1 cellular context compared by ENCODE assay signal in the genomic region with DNA sequence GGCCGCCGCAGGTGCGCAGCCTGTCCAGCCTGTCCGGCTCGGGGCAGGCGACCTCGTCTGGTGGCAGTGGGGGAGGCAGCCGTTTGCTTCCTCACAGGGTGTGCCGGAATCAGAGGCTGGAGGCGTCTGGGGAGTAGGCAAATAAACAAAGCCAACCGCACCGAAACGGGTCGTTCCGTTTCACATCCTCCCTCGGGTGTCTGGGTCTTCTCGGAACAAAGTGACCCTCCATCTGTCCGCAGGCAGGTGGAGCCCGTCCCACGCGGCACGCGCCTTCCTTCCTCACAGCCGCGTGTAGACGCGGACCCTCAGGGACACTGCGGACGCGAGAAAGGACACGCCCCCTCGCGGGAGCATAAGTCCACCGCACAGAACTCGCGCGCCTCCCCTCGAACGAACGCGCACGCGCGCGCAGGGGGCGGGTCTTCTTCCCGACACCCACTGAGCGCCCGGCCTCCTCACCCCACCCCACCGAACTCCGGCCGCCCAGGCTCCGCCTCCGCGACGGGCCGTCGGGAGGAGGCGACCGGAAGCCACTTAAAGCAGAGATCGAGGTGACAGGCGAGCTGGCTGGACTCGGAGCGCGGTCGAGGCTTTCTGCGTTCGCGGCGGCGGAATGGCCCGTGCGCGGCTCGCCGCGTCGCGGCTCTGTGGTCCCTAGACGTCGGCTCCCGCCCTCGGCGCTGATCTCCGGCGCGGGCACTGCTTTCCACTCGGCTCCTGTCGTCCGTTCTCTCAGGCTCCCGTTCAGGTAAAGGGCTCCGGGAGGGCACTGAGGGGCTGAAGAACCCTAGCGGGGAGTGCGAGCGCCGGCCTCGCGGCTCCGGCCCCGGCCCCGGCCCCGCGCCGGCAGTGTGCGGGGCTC.
TF ChIP-seq lines count a peak whose summit lies in the region.

TIPARP (plus strand) TSS at position 545 of the 865 bp plus-strand sequence. CDS start 3,108 bp downstream, outside the sequence.

TF ChIP-seq in K562, 482 proteins besides CTCF, POLR2A, EP300 and RAD21 (continued from another document and continues in another):
- TF ChIP-seq SAFB2 (IDR thresholded peaks at IDR 0.05; ENCODE audit: borderline replicate concordance, low read depth, low read length, severe bottlenecking) (no peak), NEUROD1 (IDR thresholded peaks at IDR 0.05; ENCODE audit: borderline replicate concordance, low read depth, low read length, partially characterized antibody) (peak; percentile 58), CBFA2T2 (conservative IDR thresholded peaks at IDR 0.05) (no peak; the same call in 1 of the 2 replicates), SREBF1 (IDR thresholded peaks at IDR 0.05; ENCODE audit: borderline replicate concordance, low read depth, low read length) (peak; percentile 42; the same call in 1 of the 2 replicates), NCOR1 (IDR thresholded peaks at IDR 0.05) (peak; percentile 35; the same call in 1 of the 2 replicates), DACH1 (IDR thresholded peaks at IDR 0.05; ENCODE audit: partially characterized antibody) (no peak), MLX (CRISPR knock-in tag; conservative IDR thresholded peaks at IDR 0.05) (no peak), SP1 (CRISPR knock-in tag; IDR thresholded peaks at IDR 0.05) (peak; percentile 98), ZFP30 (CRISPR knock-in tag; IDR thresholded peaks at IDR 0.05; ENCODE audit: borderline replicate concordance) (no peak), MAFG (tag; conservative IDR thresholded peaks at IDR 0.05) (no peak), ZBTB17 (CRISPR knock-in tag; IDR thresholded peaks at IDR 0.05) (peak; percentile 87; the same call in 1 of the 2 replicates), JUN (IDR thresholded peaks at IDR 0.05; ENCODE audit: borderline replicate concordance, low read depth, low read length) (no peak), JUN (CRISPR knock-in tag; IDR thresholded peaks at IDR 0.05; ENCODE audit: borderline replicate concordance) (peak; percentile 91; the same call in 1 of the 2 replicates), NBN (IDR thresholded peaks at IDR 0.05; ENCODE audit: low read depth) (peak; percentile 77; the same call in 1 of the 2 replicates), NFE2L1 (tag; IDR thresholded peaks at IDR 0.05; ENCODE audit: borderline replicate concordance, low read depth) (no peak), U2AF2 (optimal IDR thresholded peaks at IDR 0.05; ENCODE audit: low read depth, low read length) (no peak), TCF3 (CRISPR knock-in tag; IDR thresholded peaks at IDR 0.05) (peak; percentile 49), ZNF75A (CRISPR knock-in tag; IDR thresholded peaks at IDR 0.05) (no peak), MTA2 (IDR thresholded peaks at IDR 0.05; ENCODE audit: low read depth) (peak; percentile 64), ZC3H4 (CRISPR knock-in tag; IDR thresholded peaks at IDR 0.05; ENCODE audit: borderline replicate concordance) (no peak), ZNF830 (CRISPR knock-in tag; IDR thresholded peaks at IDR 0.05) (no peak), HNRNPL (IDR thresholded peaks at IDR 0.05; ENCODE audit: low read depth, low read length) (no peak), PTBP1 (IDR thresholded peaks at IDR 0.05; ENCODE audit: low read depth, low read length) (no peak), SNRNP70 (optimal IDR thresholded peaks at IDR 0.05; ENCODE audit: low read depth, low read length) (no peak), CBX2 (IDR thresholded peaks at IDR 0.05; ENCODE audit: insufficient read depth, low read length, poor library complexity, severe bottlenecking) (no peak), RBM39 (optimal IDR thresholded peaks at IDR 0.05; ENCODE audit: low read depth, low read length) (no peak), FOXA3 (CRISPR knock-in tag; conservative IDR thresholded peaks at IDR 0.05 in 1 of 2, IDR thresholded peaks at IDR 0.05 in 1 of 2) (peak; percentile 54 to 95), ZNF79 (CRISPR knock-in tag; IDR thresholded peaks at IDR 0.05; ENCODE audit: low read depth) (no peak), LCOR (CRISPR knock-in tag; IDR thresholded peaks at IDR 0.05) (peak; percentile 96), ZNF280B (CRISPR knock-in tag; IDR thresholded peaks at IDR 0.05) (no peak), ZNF699 (CRISPR knock-in tag; IDR thresholded peaks at IDR 0.05; ENCODE audit: insufficient replicate concordance) (no peak), ILF3 (IDR thresholded peaks at IDR 0.05; ENCODE audit: borderline replicate concordance) (no peak), HMGN3 (IDR thresholded peaks at IDR 0.05; ENCODE audit: borderline replicate concordance, extremely low read depth, insufficient read length, low read depth, low read length) (peak; percentile 20)
- TF ChIP-seq, protein P1, sequence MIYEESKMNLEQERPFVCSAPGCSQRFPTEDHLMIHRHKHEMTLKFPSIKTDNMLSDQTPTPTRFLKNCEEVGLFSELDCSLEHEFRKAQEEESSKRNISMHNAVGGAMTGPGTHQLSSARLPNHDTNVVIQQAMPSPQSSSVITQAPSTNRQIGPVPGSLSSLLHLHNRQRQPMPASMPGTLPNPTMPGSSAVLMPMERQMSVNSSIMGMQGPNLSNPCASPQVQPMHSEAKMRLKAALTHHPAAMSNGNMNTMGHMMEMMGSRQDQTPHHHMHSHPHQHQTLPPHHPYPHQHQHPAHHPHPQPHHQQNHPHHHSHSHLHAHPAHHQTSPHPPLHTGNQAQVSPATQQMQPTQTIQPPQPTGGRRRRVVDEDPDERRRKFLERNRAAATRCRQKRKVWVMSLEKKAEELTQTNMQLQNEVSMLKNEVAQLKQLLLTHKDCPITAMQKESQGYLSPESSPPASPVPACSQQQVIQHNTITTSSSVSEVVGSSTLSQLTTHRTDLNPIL (CRISPR knock-in tag; IDR thresholded peaks at IDR 0.05) = no peak
- TF ChIP-seq, protein P2, sequence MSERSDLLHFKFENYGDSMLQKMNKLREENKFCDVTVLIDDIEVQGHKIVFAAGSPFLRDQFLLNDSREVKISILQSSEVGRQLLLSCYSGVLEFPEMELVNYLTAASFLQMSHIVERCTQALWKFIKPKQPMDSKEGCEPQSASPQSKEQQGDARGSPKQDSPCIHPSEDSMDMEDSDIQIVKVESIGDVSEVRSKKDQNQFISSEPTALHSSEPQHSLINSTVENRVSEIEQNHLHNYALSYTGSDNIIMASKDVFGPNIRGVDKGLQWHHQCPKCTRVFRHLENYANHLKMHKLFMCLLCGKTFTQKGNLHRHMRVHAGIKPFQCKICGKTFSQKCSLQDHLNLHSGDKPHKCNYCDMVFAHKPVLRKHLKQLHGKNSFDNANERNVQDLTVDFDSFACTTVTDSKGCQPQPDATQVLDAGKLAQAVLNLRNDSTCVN (CRISPR knock-in tag; IDR thresholded peaks at IDR 0.05) = no peak
- TF ChIP-seq, protein P3, sequence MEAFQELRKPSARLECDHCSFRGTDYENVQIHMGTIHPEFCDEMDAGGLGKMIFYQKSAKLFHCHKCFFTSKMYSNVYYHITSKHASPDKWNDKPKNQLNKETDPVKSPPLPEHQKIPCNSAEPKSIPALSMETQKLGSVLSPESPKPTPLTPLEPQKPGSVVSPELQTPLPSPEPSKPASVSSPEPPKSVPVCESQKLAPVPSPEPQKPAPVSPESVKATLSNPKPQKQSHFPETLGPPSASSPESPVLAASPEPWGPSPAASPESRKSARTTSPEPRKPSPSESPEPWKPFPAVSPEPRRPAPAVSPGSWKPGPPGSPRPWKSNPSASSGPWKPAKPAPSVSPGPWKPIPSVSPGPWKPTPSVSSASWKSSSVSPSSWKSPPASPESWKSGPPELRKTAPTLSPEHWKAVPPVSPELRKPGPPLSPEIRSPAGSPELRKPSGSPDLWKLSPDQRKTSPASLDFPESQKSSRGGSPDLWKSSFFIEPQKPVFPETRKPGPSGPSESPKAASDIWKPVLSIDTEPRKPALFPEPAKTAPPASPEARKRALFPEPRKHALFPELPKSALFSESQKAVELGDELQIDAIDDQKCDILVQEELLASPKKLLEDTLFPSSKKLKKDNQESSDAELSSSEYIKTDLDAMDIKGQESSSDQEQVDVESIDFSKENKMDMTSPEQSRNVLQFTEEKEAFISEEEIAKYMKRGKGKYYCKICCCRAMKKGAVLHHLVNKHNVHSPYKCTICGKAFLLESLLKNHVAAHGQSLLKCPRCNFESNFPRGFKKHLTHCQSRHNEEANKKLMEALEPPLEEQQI (IDR thresholded peaks at IDR 0.05) = peak; percentile 96
- TF ChIP-seq, protein P4, sequence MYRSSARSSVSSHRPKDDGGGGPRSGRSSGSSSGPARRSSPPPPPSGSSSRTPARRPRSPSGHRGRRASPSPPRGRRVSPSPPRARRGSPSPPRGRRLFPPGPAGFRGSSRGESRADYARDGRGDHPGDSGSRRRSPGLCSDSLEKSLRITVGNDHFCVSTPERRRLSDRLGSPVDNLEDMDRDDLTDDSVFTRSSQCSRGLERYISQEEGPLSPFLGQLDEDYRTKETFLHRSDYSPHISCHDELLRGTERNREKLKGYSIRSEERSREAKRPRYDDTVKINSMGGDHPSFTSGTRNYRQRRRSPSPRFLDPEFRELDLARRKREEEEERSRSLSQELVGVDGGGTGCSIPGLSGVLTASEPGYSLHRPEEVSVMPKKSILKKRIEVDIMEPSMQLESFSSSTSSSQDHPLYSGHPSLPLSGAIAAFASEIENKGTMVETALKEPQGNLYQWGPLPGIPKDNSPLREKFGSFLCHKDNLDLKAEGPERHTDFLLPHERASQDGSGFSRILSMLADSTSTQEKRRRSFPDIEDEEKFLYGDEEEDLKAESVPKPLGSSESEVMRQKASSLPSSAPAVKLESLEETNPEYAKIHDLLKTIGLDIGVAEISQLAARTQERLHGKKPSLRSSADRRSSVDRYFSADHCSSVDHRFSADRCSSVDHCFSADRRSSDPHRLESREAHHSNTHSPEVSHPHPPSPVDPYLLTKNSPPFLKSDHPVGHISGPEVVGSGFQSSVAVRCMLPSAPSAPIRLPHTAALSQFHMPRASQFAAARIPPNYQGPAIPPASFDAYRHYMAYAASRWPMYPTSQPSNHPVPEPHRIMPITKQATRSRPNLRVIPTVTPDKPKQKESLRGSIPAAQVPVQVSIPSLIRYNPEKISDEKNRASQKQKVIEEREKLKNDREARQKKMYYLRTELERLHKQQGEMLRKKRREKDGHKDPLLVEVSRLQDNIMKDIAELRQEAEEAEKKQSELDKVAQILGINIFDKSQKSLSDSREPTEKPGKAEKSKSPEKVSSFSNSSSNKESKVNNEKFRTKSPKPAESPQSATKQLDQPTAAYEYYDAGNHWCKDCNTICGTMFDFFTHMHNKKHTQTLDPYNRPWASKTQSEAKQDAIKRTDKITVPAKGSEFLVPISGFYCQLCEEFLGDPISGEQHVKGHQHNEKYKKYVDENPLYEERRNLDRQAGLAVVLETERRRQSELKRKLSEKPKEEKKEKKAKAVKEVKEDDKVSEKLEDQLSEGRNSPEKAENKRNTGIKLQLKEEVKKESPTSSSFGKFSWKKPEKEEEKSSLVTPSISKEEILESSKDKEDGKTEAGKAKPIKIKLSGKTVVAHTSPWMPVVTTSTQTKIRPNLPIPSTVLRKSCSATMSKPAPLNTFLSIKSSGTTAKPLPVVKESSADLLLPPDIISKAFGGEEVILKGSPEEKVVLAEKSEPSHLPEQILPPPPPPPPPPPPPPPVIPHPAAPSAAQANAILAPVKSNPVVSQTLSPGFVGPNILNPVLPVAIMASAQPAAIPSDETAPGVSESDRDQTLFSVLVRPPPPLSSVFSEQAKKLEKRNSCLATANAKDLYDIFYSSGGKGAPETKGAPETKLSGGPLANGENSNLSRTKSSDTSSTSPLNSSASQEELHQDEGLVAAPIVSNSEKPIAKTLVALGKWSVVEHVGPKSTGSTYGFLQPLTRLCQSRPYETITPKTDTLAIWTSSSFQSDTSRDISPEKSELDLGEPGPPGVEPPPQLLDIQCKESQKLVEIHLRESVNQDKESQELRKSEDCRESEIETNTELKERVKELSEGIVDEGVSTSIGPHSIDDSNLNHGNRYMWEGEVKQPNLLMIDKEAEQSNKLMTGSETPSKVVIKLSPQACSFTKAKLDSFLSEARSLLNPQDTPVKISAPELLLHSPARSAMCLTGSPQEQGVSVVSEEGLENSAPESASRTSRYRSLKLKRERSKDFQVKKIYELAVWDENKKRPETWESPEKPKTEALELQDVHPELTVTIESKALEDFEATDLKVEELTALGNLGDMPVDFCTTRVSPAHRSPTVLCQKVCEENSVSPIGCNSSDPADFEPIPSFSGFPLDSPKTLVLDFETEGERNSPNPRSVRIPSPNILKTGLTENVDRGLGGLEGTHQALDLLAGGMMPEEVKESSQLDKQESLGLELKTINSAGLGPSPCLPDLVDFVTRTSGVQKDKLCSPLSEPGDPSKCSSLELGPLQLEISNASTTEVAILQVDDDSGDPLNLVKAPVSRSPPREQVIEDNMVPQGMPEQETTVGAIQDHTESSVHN (IDR thresholded peaks at IDR 0.05; ENCODE audit: borderline replicate concordance in 1 of 2, low read depth in 1 of 2) = no peak
- TF ChIP-seq, protein P5, sequence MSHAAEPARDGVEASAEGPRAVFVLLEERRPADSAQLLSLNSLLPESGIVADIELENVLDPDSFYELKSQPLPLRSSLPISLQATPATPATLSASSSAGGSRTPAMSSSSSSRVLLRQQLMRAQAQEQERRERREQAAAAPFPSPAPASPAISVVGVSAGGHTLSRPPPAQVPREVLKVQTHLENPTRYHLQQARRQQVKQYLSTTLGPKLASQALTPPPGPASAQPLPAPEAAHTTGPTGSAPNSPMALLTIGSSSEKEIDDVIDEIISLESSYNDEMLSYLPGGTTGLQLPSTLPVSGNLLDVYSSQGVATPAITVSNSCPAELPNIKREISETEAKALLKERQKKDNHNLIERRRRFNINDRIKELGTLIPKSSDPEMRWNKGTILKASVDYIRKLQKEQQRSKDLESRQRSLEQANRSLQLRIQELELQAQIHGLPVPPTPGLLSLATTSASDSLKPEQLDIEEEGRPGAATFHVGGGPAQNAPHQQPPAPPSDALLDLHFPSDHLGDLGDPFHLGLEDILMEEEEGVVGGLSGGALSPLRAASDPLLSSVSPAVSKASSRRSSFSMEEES (CRISPR knock-in tag; IDR thresholded peaks at IDR 0.05) = no peak
- TF ChIP-seq, protein P6, sequence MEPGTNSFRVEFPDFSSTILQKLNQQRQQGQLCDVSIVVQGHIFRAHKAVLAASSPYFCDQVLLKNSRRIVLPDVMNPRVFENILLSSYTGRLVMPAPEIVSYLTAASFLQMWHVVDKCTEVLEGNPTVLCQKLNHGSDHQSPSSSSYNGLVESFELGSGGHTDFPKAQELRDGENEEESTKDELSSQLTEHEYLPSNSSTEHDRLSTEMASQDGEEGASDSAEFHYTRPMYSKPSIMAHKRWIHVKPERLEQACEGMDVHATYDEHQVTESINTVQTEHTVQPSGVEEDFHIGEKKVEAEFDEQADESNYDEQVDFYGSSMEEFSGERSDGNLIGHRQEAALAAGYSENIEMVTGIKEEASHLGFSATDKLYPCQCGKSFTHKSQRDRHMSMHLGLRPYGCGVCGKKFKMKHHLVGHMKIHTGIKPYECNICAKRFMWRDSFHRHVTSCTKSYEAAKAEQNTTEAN (CRISPR knock-in tag; IDR thresholded peaks at IDR 0.05) = no peak; the same call in 1 of the 2 replicates
